In the genomic region with DNA sequence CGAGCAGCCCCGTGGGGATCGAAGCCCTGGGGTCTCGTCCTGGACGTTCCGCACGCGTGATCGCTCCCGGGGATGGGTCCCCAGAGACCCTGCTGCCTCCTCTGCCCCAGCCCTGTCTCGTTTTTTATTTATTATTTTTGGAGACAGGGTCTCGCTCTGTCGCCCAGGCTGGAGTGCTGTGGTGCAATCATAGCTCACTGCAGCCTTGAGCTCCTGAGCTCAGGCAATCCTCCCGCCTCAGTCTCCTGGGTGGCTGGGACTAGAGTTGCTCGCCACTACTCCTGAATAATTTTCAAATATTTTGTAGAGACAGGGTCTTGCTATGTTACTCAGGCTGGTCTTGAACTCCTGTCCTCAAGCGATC, we compare ENCODE assay signal across 9 cellular contexts. TPM values are rescaled to one million over a fixed set of nuclear protein-coding genes. Genes with fewer than 3 reads are reported as not detected.
DNase-seq lines count a peak whose midpoint lies in the region; ATAC-seq and TF ChIP-seq lines count a peak whose summit lies in the region.
"Had no signal": no experiment of that assay in that cellular context is flagged by ENCODE, and none has a peak within 500 bp of the region (broad histone marks: within the 10 kb centered on the region; RNA-seq: fewer than 3 reads in every experiment).

No MANE protein-coding gene starts in this region.

- TF ChIP-seq CTCF in right lobe of liver (IDR thresholded peaks at IDR 0.05) (no peak), vagina (IDR thresholded peaks at IDR 0.05) (no peak)

- no peak for TF ChIP-seq POLR2A in right lobe of liver (IDR thresholded peaks at IDR 0.05)
- TF ChIP-seq POLR2A in vagina (IDR thresholded peaks at IDR 0.05) = no peak

- H3K36me3 Mint-ChIP-seq in activated naive CD4-positive, alpha-beta T cell treated with anti-CD3 and anti-CD28 coated beads, Interleukin-2, amount 10 ng/mL, durations not matched to agents 7 days and 5 days = peaks cover 3% of the 10 kb centered on the region
- peaks cover 2% of the 10 kb centered on the region for H3K36me3 Mint-ChIP-seq in activated naive CD8-positive, alpha-beta T cell

- H3K27ac Mint-ChIP-seq in activated naive CD4-positive, alpha-beta T cell treated with anti-CD3 and anti-CD28 coated beads, Interleukin-2, amount 10 ng/mL, durations not matched to agents 7 days and 5 days = no peak overlapping the region
- H3K27ac Mint-ChIP-seq in activated naive CD8-positive, alpha-beta T cell = no peak overlapping the region

- 36% methylated on average over 5 of the region's 16 CpGs for WGBS in right lobe of liver (ENCODE audit: insufficient coverage, low coverage, low lambda C conversion rate, missing lambda C conversion rate)

- H3K27ac ChIP-seq in right lobe of liver (no peak overlapping the region), vagina (no peak overlapping the region)

- no peaks in the 10 kb centered on the region for H3K36me3 ChIP-seq in right lobe of liver
- H3K36me3 ChIP-seq in vagina = no peaks in the 10 kb centered on the region

- H3K27me3 ChIP-seq in right lobe of liver (no peaks in the 10 kb centered on the region), vagina (no peaks in the 10 kb centered on the region)

- H3K9me3 ChIP-seq in right lobe of liver (no peaks in the 10 kb centered on the region), vagina (no peaks in the 10 kb centered on the region)

- H3K4me3 Mint-ChIP-seq in activated naive CD4-positive, alpha-beta T cell treated with anti-CD3 and anti-CD28 coated beads, Interleukin-2, amount 10 ng/mL, durations not matched to agents 7 days and 5 days = peak overlapping the region; percentile 76
- H3K4me3 Mint-ChIP-seq in activated naive CD8-positive, alpha-beta T cell = peak overlapping the region; percentile 79

- peaks cover 33% of the 10 kb centered on the region for H3K4me1 Mint-ChIP-seq in activated naive CD4-positive, alpha-beta T cell treated with anti-CD3 and anti-CD28 coated beads, Interleukin-2, amount 10 ng/mL, durations not matched to agents 7 days and 5 days
- H3K4me1 Mint-ChIP-seq in activated naive CD8-positive, alpha-beta T cell (ENCODE audit: low read depth) = peaks cover 30% of the 10 kb centered on the region

- peak in 3 of 4 donors; percentile 2 to 35 (median 30) for ATAC-seq in right lobe of liver
- ATAC-seq in HG03442 (IDR thresholded peaks at IDR 0.05; ENCODE audit: unreplicated experiment) = no peak

- H3K4me1 ChIP-seq in right lobe of liver (peaks cover 0 to 10% (median 4%) of the 10 kb centered on the region in 4 donors), vagina (peaks cover 44% of the 10 kb centered on the region)

- intact Hi-C loops in right lobe of liver (cut with DNase I) = loop anchor here in 1 of 2 donors (10.0 kb wide), 2 partner anchors 45 to 95 kb away; a partner anchor contains a TSS
- intact Hi-C loops in vagina (cut with DNase I) = loop anchor here (5.0 kb wide), 1 partner anchor 112 kb away; no protein-coding TSS in a partner anchor

- no peak for DNase-seq in activated naive CD4-positive, alpha-beta T cell treated with anti-CD3 and anti-CD28 coated beads, Interleukin-2, amount 10 ng/mL, durations not matched to agents 7 days and 5 days
- no peak for DNase-seq in activated naive CD4-positive, alpha-beta T cell treated with anti-CD3 and anti-CD28 coated beads, Interleukin-2, amount 50 U/mL, for 16 hours
- DNase-seq in right lobe of liver (no peak), vagina (ENCODE audit: extremely low spot score in 2 of 2) (no peak), NCI-H82 treated with DMSO at 0.1 percent for 48 hours (lab: John Stamatoyannopoulos, UW; ENCODE audit: unreplicated experiment) (no peak), DMS79 treated with DMSO at 0.1 percent for 48 hours (lab: John Stamatoyannopoulos, UW) (no peak)

- H3K27me3 Mint-ChIP-seq in activated naive CD4-positive, alpha-beta T cell treated with anti-CD3 and anti-CD28 coated beads, Interleukin-2, amount 10 ng/mL, durations not matched to agents 7 days and 5 days = peaks cover 75% of the 10 kb centered on the region
- no peaks in the 10 kb centered on the region for H3K27me3 Mint-ChIP-seq in activated naive CD8-positive, alpha-beta T cell

- H3K9me3 Mint-ChIP-seq in activated naive CD4-positive, alpha-beta T cell treated with anti-CD3 and anti-CD28 coated beads, Interleukin-2, amount 10 ng/mL, durations not matched to agents 7 days and 5 days = no peaks in the 10 kb centered on the region
- no peaks in the 10 kb centered on the region for H3K9me3 Mint-ChIP-seq in activated naive CD8-positive, alpha-beta T cell (ENCODE audit: low read depth)

- H3K4me3 ChIP-seq in right lobe of liver = peak overlapping the region; percentile 21 to 90 (median 33)
- H3K4me3 ChIP-seq in vagina = peak overlapping the region; percentile 62 to 91

- CTCF ChIA-PET in activated naive CD4-positive, alpha-beta T cell treated with anti-CD3 and anti-CD28 coated beads, Interleukin-2, amount 10 ng/mL, durations not matched to agents 7 days and 5 days (lab: Charles Lee) = interaction anchor here (0.6 to 1.5 kb wide), 2 partner anchors 12 to 120 kb away, joined by 3 read pairs; no protein-coding TSS in a partner anchor

RNA-seq across cellular contexts. Expression of a gene that starts 0.3 kb away (rescaled TPM):
- total RNA-seq in right lobe of liver (1 to 10 TPM; 1.4 to 2.8 (median 1.9) TPM), vagina (17.2 TPM)

RNA-seq across cellular contexts. Expression of a gene that starts 18.8 kb away (rescaled TPM):
- total RNA-seq in right lobe of liver = 1 to 10 TPM; 5.6 to 8.4 (median 7.0) TPM
- total RNA-seq in vagina = 23.8 TPM

RNA-seq across cellular contexts. Expression of a gene that starts 36.4 kb away (rescaled TPM):
- total RNA-seq in right lobe of liver = 10 to 100 TPM; 24.1 to 35.0 (median 29.2) TPM
- 49.8 TPM for total RNA-seq in vagina

RNA-seq across cellular contexts. Expression of a gene that starts 36.5 kb away (rescaled TPM):
- 1 to 10 TPM; 5.4 to 8.8 (median 7.0) TPM for total RNA-seq in right lobe of liver
- total RNA-seq in vagina = 7.1 TPM

RNA-seq across cellular contexts. Expression of a gene that starts 50.3 kb away (rescaled TPM):
- total RNA-seq in right lobe of liver (10 to 100 TPM; 16.1 to 37.3 (median 19.9) TPM), vagina (not detected)
- total RNA-seq: activated CD8-positive, alpha-beta memory T cell treated with anti-CD3 and anti-CD28 coated beads for 36 hours had no signal
